2 cellular contexts compared by ENCODE assay signal in genomic region chr11:14664926-14665325, GRCh38. TPM values are rescaled to one million over a fixed set of nuclear protein-coding genes. Genes with fewer than 3 reads are reported as not detected.
DNase-seq lines count a peak whose midpoint lies in the region; ATAC-seq, FAIRE-seq and TF ChIP-seq lines count a peak whose summit lies in the region.
"Not testable (repeated sequence)": the region's sequence is repeated elsewhere in the genome, so short reads cannot be mapped to it uniquely, and the experiment has no call there.

No MANE protein-coding gene starts in this region.

- TF ChIP-seq RAD21 in K562 (CRISPR knock-in tag; conservative IDR thresholded peaks at IDR 0.05 in 1 of 2, IDR thresholded peaks at IDR 0.05 in 1 of 2), result not testable (repeated sequence)

- BruUV-seq in K562 (replicated peaks; lab: Mats Ljungman, UMichigan), result not testable (repeated sequence)

- not testable (repeated sequence) for H3K9me1 ChIP-seq in K562 (ENCODE audit: control insufficient read depth, insufficient read depth, low read length)

- not testable (repeated sequence) for H3K4me2 ChIP-seq in K562 (ENCODE audit: insufficient read depth, low read length)

- peaks cover 27% of the 10 kb centered on the region for H3K4me1 Mint-ChIP-seq in CD4-positive, alpha-beta T cell (ENCODE audit: low read depth)

- not testable (repeated sequence) for H3K9me3 ChIP-seq in CD4-positive, alpha-beta T cell (ENCODE audit: control insufficient read depth, low read length); K562 (replicated peaks; ENCODE audit: control insufficient read depth, insufficient read depth, low read depth, low read length)

- TF ChIP-seq POLR2A in K562 (conservative IDR thresholded peaks at IDR 0.05), result not testable (repeated sequence)

- H3K36me3 ChIP-seq in K562 (ENCODE audit: control insufficient read depth, insufficient read depth, low read length), result peaks cover 16% of the 10 kb centered on the region

- not testable (repeated sequence) for H3K27me3 Mint-ChIP-seq in CD4-positive, alpha-beta T cell

- H4K20me1 ChIP-seq in K562 (replicated peaks; ENCODE audit: control insufficient read depth, insufficient read depth, low read length), result not testable (repeated sequence)

- peaks cover 67% of the 10 kb centered on the region for H3K36me3 Mint-ChIP-seq in CD4-positive, alpha-beta T cell (ENCODE audit: low read depth)

- CTCF ChIA-PET in CD4-positive, alpha-beta T cell (lab: Charles Lee); K562 (lab: Yijun Ruan, JAX; ENCODE audit: low intra/inter-chr PET ratio): not testable (repeated sequence)

- POLR2A ChIA-PET in CD4-positive, alpha-beta T cell (lab: Charles Lee); K562 (lab: Yijun Ruan, JAX): not testable (repeated sequence)

- H3K9me3 Mint-ChIP-seq in CD4-positive, alpha-beta T cell, result not testable (repeated sequence)

- intact Hi-C loops in CD4-positive, alpha-beta T cell (cut with DNase I, micrococcal nuclease); K562 (cut with micrococcal nuclease): not testable (repeated sequence)

- not testable (repeated sequence) for H3K79me2 ChIP-seq in K562 (ENCODE audit: control insufficient read depth, insufficient read depth, low read length)

- FAIRE-seq in K562 (lab: Jason Lieb, UNC), result not testable (repeated sequence)

- WGBS in K562 (ENCODE audit: insufficient coverage, low coverage, missing lambda C conversion rate), result 95% methylated on average over 3 of the region's 3 CpGs

- not testable (repeated sequence) for H2AFZ ChIP-seq in K562 (ENCODE audit: low read depth, low read length)

- not testable (repeated sequence) for H3K27ac ChIP-seq in CD4-positive, alpha-beta T cell (ENCODE audit: low read depth, low read length); K562 (ENCODE audit: extremely low read depth, low read depth, low read length)

- not testable (repeated sequence) for DNase-seq in CD4-positive, alpha-beta T cell; K562 (ENCODE audit: extremely low read depth in 1 of 4, low spot score in 3 of 4)

- not testable (repeated sequence) for H3K4me3 Mint-ChIP-seq in CD4-positive, alpha-beta T cell

- TF ChIP-seq EP300 in K562 (IDR thresholded peaks at IDR 0.05; ENCODE audit: low read length), result not testable (repeated sequence)

- not testable (repeated sequence) for TF ChIP-seq CTCF in CD4-positive, alpha-beta T cell (IDR thresholded peaks at IDR 0.05); K562 (IDR thresholded peaks at IDR 0.05 in 2 of 3, conservative IDR thresholded peaks at IDR 0.05 in 1 of 3; ENCODE audit: insufficient read depth in 2 of 3, low read depth in 1 of 3, low read length in 3 of 3)

- H3K27ac Mint-ChIP-seq in CD4-positive, alpha-beta T cell, result peak overlapping the region; percentile 44

- in situ Hi-C loops in K562 (cut with MboI), result not testable (repeated sequence)

- not testable (repeated sequence) for H3K9ac ChIP-seq in K562 (ENCODE audit: insufficient read depth in 1 of 2, low read depth in 2 of 2, low read length in 2 of 2)

- not testable (repeated sequence) for H3K4me3 ChIP-seq in K562

- H3K27me3 ChIP-seq in CD4-positive, alpha-beta T cell (ENCODE audit: control insufficient read depth, insufficient read depth, low read length); K562 (ENCODE audit: control insufficient read depth in 2 of 2, insufficient read depth in 2 of 2, low read length in 2 of 2): not testable (repeated sequence)

- not testable (repeated sequence) for ATAC-seq in CD4-positive, alpha-beta T cell (ENCODE audit: poor library complexity); K562

- H3K4me1 ChIP-seq in K562 (replicated peaks in 1 of 2; ENCODE audit: control insufficient read depth in 2 of 2, insufficient read depth in 2 of 2, low read length in 2 of 2), result peaks cover 0 to 18% of the 10 kb centered on the region in 2 experiments; a peak in 3 of 5 replicates

TF ChIP-seq in K562, 482 proteins besides CTCF, POLR2A, EP300 and RAD21:
- TF ChIP-seq ZNF280A (IDR thresholded peaks at IDR 0.05; ENCODE audit: low read depth, partially characterized antibody), result peak; percentile 34
- TF ChIP-seq ZNF324 (CRISPR knock-in tag; IDR thresholded peaks at IDR 0.05), result peak; percentile 96
- 0 out of 2 replicates have a peak, but pooled peaks have one; percentile 31 for TF ChIP-seq TRIM28 (IDR thresholded peaks at IDR 0.05)

RNA-seq across cellular contexts. Expression of gene PDE3B, which starts 21.3 kb away (rescaled TPM):
- total RNA-seq in CD4-positive, alpha-beta T cell, result 100 to 1,000 TPM; 103 to 106 TPM
- total RNA-seq in K562 (2011; cell fraction: chromatin; rRNA removed; ENCODE audit: low replicate concordance), result 21.1 and 47.2 TPM in 2 replicates
- 12.0 and 15.7 TPM in 2 replicates for total RNA-seq in K562 (2011; cell fraction: nucleolus; rRNA removed)
- total RNA-seq in K562 (2011; cell fraction: nucleoplasm; rRNA removed), result 24.6 and 34.8 TPM in 2 replicates
- total RNA-seq in K562 (2014; rRNA removed) (12.2 and 13.8 TPM in 2 replicates), K562 (2014; rRNA removed; fragmentation: Illumina TruSeq; extraction: Trizol) (16.3 and 17.0 TPM in 2 replicates), K562 (2015; rRNA removed; fragmentation: Illumina TruSeq; extraction: Trizol) (20.9 and 22.5 TPM in 2 replicates), K562 (2021) (15.1 and 15.8 TPM in 2 replicates)
- polyA plus RNA-seq in K562 (2011; rRNA removed) (7.9 and 11.4 TPM in 2 replicates), K562 (2014; fragmentation: Illumina TruSeq; extraction: Trizol) (9.9 and 13.7 TPM in 2 replicates), K562 (2014; fragmentation: Nextera tagmentation; extraction: Ambion mirVana) (1 to 10 TPM; 2.3 to 2.9 TPM), K562 (2014; rRNA removed) (7.5 and 7.8 TPM in 2 replicates)
- 3.5 and 6.3 TPM in 2 replicates for polyA plus RNA-seq in K562 (2011; cell fraction: cytosol; rRNA removed)
- polyA plus RNA-seq in K562 (2011; cell fraction: nucleus; rRNA removed), result 17.5 and 17.6 TPM in 2 replicates
- 9.8 and 10.0 TPM in 2 replicates for polyA plus RNA-seq in K562 (2012)
- 21.1 and 26.2 TPM in 2 replicates for polyA minus RNA-seq in K562 (2011; rRNA and poly(A)+ RNA removed)
- polyA minus RNA-seq in K562 (2011; cell fraction: cytosol; rRNA and poly(A)+ RNA removed), result 7.8 and 12.7 TPM in 2 replicates
- 31.1 and 33.1 TPM in 2 replicates for polyA minus RNA-seq in K562 (2011; cell fraction: nucleus; rRNA and poly(A)+ RNA removed)
